Comparison of ENCODE assay signal across 24 cellular contexts in the genomic region with DNA sequence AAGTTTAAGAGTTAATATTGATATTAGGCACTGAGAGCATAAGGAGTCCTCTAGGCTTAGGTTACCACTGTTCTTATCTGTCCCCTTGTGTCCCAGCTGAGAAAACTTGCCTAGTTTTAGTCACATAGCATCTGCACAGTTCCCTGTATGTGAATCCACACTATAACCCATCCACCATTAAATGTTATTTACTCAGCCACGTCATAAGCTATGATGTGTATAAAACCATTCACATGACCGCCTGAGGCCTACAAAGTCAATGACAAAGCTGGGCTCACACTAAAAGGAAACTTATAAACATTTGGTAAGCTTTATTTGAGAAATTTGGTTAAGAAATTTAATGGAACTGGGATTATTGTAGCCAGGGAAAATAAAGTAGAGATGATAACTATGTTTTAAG. TPM values are rescaled to one million over a fixed set of nuclear protein-coding genes. Genes with fewer than 3 reads are reported as not detected.
DNase-seq lines count a peak whose midpoint lies in the region; ATAC-seq, FAIRE-seq and TF ChIP-seq lines count a peak whose summit lies in the region.
"Had no signal": no experiment of that assay in that cellular context is flagged by ENCODE, and none has a peak within 500 bp of the region (broad histone marks: within the 10 kb centered on the region; RNA-seq: fewer than 3 reads in every experiment).

No MANE protein-coding gene starts in this region.

- no peak overlapping the region for H3K4me2 ChIP-seq in HepG2 (ENCODE audit: low read depth, low read length)
- H3K4me2 ChIP-seq in endothelial cell of umbilical vein (ENCODE audit: insufficient read depth, low read length): no peak overlapping the region
- H3K4me2 ChIP-seq: A549, BLaER1 had no signal

- FAIRE-seq in HepG2 (lab: Jason Lieb, UNC): no peak
- FAIRE-seq in endothelial cell of umbilical vein (lab: Jason Lieb, UNC): no peak
- no peak for FAIRE-seq in GM12892 (lab: Jason Lieb, UNC)
- FAIRE-seq: A549, GM12878, GM19239, H1 had no signal

- TF ChIP-seq EP300 in HepG2 (IDR thresholded peaks at IDR 0.05; ENCODE audit: low read depth in 2 of 2, low read length in 2 of 2) (no peak), HepG2 (CRISPR knock-in tag; IDR thresholded peaks at IDR 0.05; ENCODE audit: borderline replicate concordance) (no peak)

- DNase-seq in HepG2 (ENCODE audit: low spot score) (no peak), right lobe of liver (no peak), Panc1 (ENCODE audit: low read depth, low spot score) (peak; percentile 43), endothelial cell of umbilical vein (ENCODE audit: low read depth, low spot score) (no peak), AG20443 (ENCODE audit: low spot score) (no peak), lower lobe of right lung (no peak), HK-2 (ENCODE audit: unreplicated experiment) (no peak), GM12892 (ENCODE audit: insufficient read length) (no peak)
- DNase-seq: CD4-positive, alpha-beta memory T cell; DMS153; DND-41; EL; IMR-90 had no signal

- H3K4me1 ChIP-seq in HepG2 (ENCODE audit: insufficient read depth, low read length): peaks cover 6% of the 10 kb centered on the region; the same call in 1 of the 2 replicates
- no peaks in the 10 kb centered on the region for H3K4me1 ChIP-seq in right lobe of liver
- H3K4me1 ChIP-seq in Panc1 (ENCODE audit: control insufficient read depth, insufficient read depth, low read length): no peaks in the 10 kb centered on the region
- H3K4me1 ChIP-seq in endothelial cell of umbilical vein (ENCODE audit: control insufficient read depth, extremely low read depth, insufficient read depth, low read length): peaks cover 20% of the 10 kb centered on the region
- H3K4me1 ChIP-seq in lower lobe of right lung: no peaks in the 10 kb centered on the region
- H3K4me1 ChIP-seq: A549, BLaER1, HAP-1 had no signal

- H4K20me1 ChIP-seq in HepG2 (ENCODE audit: insufficient read depth, low read length) (no peaks in the 10 kb centered on the region), endothelial cell of umbilical vein (replicated peaks; ENCODE audit: control insufficient read depth, extremely low read depth, insufficient read depth, low read length) (no peaks in the 10 kb centered on the region)
- H4K20me1 ChIP-seq: BLaER1 had no signal

- ATAC-seq in HepG2 (no peak), right lobe of liver (no peak), Panc1 (no peak), lower lobe of right lung (no peak)
- ATAC-seq: A549, GM12878 had no signal

- no peak for TF ChIP-seq RAD21 in HepG2 (CRISPR knock-in tag; IDR thresholded peaks at IDR 0.05)

- in situ Hi-C loops in HepG2 (cut with HindIII; ENCODE audit: extremely low pct_ligation_motif_present, low pct_unique_long_range_greater_than_20kb): loop anchor here (10.0 kb wide), 1 partner anchor 131 kb away; no protein-coding TSS in a partner anchor
- in situ Hi-C loops in Panc1 (cut with HindIII; ENCODE audit: low pct_unique_long_range_greater_than_20kb, low sequenced_read_pairs): no loop called here

- CTCF ChIA-PET in HepG2 (lab: Yijun Ruan, JAX; ENCODE audit: low intra/inter-chr PET ratio, low total read pairs) (no interaction called here), Panc1 (lab: Charles Lee) (no interaction called here), endothelial cell of umbilical vein (lab: Charles Lee) (interaction anchor here (1.4 kb wide), 1 partner anchor 13 kb away, joined by 3 read pairs; no protein-coding TSS in a partner anchor)

- dilution Hi-C loops in endothelial cell of umbilical vein (cut with MboI; ENCODE audit: extremely low pct_ligation_motif_present, low sequenced_read_pairs): no loop called here

- TF ChIP-seq CTCF in HepG2 (CRISPR knock-in tag; IDR thresholded peaks at IDR 0.05) (no peak), right lobe of liver (IDR thresholded peaks at IDR 0.05) (no peak), Panc1 (IDR thresholded peaks at IDR 0.05) (no peak), endothelial cell of umbilical vein (IDR thresholded peaks at IDR 0.05; ENCODE audit: extremely low read depth in 1 of 2, insufficient read depth in 1 of 2, low read depth in 1 of 2, low read length in 2 of 2) (no peak), lower lobe of right lung (IDR thresholded peaks at IDR 0.05) (no peak)

- H3K36me3 ChIP-seq in HepG2 (replicated peaks in 1 of 2; ENCODE audit: control insufficient read depth in 1 of 2, insufficient read depth in 2 of 2, low read length in 2 of 2): no peaks in the 10 kb centered on the region
- H3K36me3 ChIP-seq in right lobe of liver: no peaks in the 10 kb centered on the region
- no peaks in the 10 kb centered on the region for H3K36me3 ChIP-seq in Panc1 (ENCODE audit: control insufficient read depth, insufficient read depth, low read length)
- H3K36me3 ChIP-seq in endothelial cell of umbilical vein (ENCODE audit: control insufficient read depth in 2 of 2, extremely low read depth in 1 of 2, insufficient read depth in 2 of 2, low read length in 2 of 2): no peaks in the 10 kb centered on the region
- no peaks in the 10 kb centered on the region for H3K36me3 ChIP-seq in lower lobe of right lung
- H3K36me3 ChIP-seq: BLaER1, HAP-1 had no signal

- H3K27ac ChIP-seq in HepG2 (ENCODE audit: extremely low read length, insufficient read depth, low read length) (no peak overlapping the region), right lobe of liver (no peak overlapping the region), Panc1 (ENCODE audit: low read length) (no peak overlapping the region), endothelial cell of umbilical vein (ENCODE audit: insufficient read depth, low read depth, low read length) (no peak overlapping the region), lower lobe of right lung (no peak overlapping the region)
- H3K27ac ChIP-seq: 22Rv1, A549, BLaER1, HL-60 had no signal

- no TSS peak for BruUV-seq in HepG2 (replicated peaks; lab: Mats Ljungman, UMichigan)
- no TSS peak for BruUV-seq in Panc1 (replicated peaks; lab: Mats Ljungman, UMichigan)
- no TSS peak for BruUV-seq in endothelial cell of umbilical vein (replicated peaks; lab: Mats Ljungman, UMichigan)

- H3K79me2 ChIP-seq in HepG2 (ENCODE audit: insufficient read depth, low read length): no peaks in the 10 kb centered on the region
- no peaks in the 10 kb centered on the region for H3K79me2 ChIP-seq in endothelial cell of umbilical vein (ENCODE audit: control insufficient read depth, insufficient read depth, low read length)

- H3K9me3 ChIP-seq in HepG2 (ENCODE audit: low read length) (peaks cover 18% of the 10 kb centered on the region), right lobe of liver (peaks cover 0 to 5% (median 0%) of the 10 kb centered on the region in 4 donors), Panc1 (ENCODE audit: control insufficient read depth, insufficient read depth, low read depth, low read length) (peaks cover 5% of the 10 kb centered on the region; the same call in 1 of the 2 replicates), endothelial cell of umbilical vein (replicated peaks; ENCODE audit: control insufficient read depth, insufficient read depth, low read length) (no peaks in the 10 kb centered on the region), lower lobe of right lung (peaks cover 3% of the 10 kb centered on the region)
- H3K9me3 ChIP-seq: A549, HAP-1 had no signal

- 1% methylated on average over 2 of the region's 2 CpGs for WGBS in HepG2 (ENCODE audit: low lambda C conversion rate)
- WGBS in right lobe of liver (ENCODE audit: insufficient coverage, low coverage, low lambda C conversion rate, missing lambda C conversion rate): 52% methylated on average over 2 of the region's 2 CpGs

- H3K4me3 ChIP-seq in HepG2 (replicated peaks in 1 of 3; ENCODE audit: insufficient read depth in 1 of 3, low read depth in 2 of 3, low read length in 3 of 3): no peak overlapping the region
- no peak overlapping the region for H3K4me3 ChIP-seq in right lobe of liver
- no peak overlapping the region for H3K4me3 ChIP-seq in Panc1 (ENCODE audit: low read depth in 2 of 2, low read length in 2 of 2)
- H3K4me3 ChIP-seq in endothelial cell of umbilical vein (replicated peaks in 1 of 3; ENCODE audit: insufficient read depth in 1 of 3, low read depth in 1 of 3, low read length in 3 of 3): no peak overlapping the region
- H3K4me3 ChIP-seq in lower lobe of right lung: no peak overlapping the region
- H3K4me3 ChIP-seq: A549, BLaER1, GM12878, HAP-1 had no signal

- intact Hi-C loops in HepG2 (cut with micrococcal nuclease; ENCODE audit: unreplicated experiment): no loop called here
- intact Hi-C loops in right lobe of liver (cut with DNase I): no loop called here
- intact Hi-C loops in Panc1 (cut with micrococcal nuclease; ENCODE audit: unreplicated experiment): no loop called here
- intact Hi-C loops in endothelial cell of umbilical vein (cut with micrococcal nuclease): no loop called here
- intact Hi-C loops in lower lobe of right lung (cut with DNase I): no loop called here

- no peaks in the 10 kb centered on the region for H3K9me1 ChIP-seq in endothelial cell of umbilical vein (replicated peaks; ENCODE audit: control insufficient read depth, extremely low read depth, insufficient read depth, low read length)

- POLR2A ChIA-PET in HepG2 (lab: Yijun Ruan, JAX): no interaction called here
- POLR2A ChIA-PET in Panc1 (lab: Charles Lee): no interaction called here
- POLR2A ChIA-PET in endothelial cell of umbilical vein (lab: Charles Lee): no interaction called here

- no peak overlapping the region for H2AFZ ChIP-seq in HepG2 (ENCODE audit: low read length)
- H2AFZ ChIP-seq in endothelial cell of umbilical vein (ENCODE audit: low read depth, low read length): peak overlapping the region; percentile 67

- H3K9ac ChIP-seq in HepG2 (ENCODE audit: insufficient read depth, low read depth, low read length) (no peak overlapping the region), endothelial cell of umbilical vein (replicated peaks; ENCODE audit: extremely low read depth, insufficient read depth, low read length) (no peak overlapping the region)
- H3K9ac ChIP-seq: BLaER1 had no signal

- TF ChIP-seq POLR2A in HepG2 (IDR thresholded peaks at IDR 0.05; ENCODE audit: insufficient read depth in 1 of 2, low read depth in 2 of 2, low read length in 2 of 2) (no peak), right lobe of liver (IDR thresholded peaks at IDR 0.05) (no peak), endothelial cell of umbilical vein (IDR thresholded peaks at IDR 0.05; ENCODE audit: low read depth, low read length) (no peak), GM12892 (IDR thresholded peaks at IDR 0.05; ENCODE audit: low read depth, low read length) (no peak)

- no peaks in the 10 kb centered on the region for H3K27me3 ChIP-seq in HepG2 (ENCODE audit: control insufficient read depth in 1 of 2, insufficient read depth in 2 of 2, low read length in 2 of 2)
- H3K27me3 ChIP-seq in right lobe of liver: no peaks in the 10 kb centered on the region
- H3K27me3 ChIP-seq in Panc1 (ENCODE audit: control insufficient read depth, insufficient read depth, low read length): no peaks in the 10 kb centered on the region
- H3K27me3 ChIP-seq in endothelial cell of umbilical vein (ENCODE audit: control insufficient read depth in 2 of 2, insufficient read depth in 2 of 2, low read length in 2 of 2): no peaks in the 10 kb centered on the region
- no peaks in the 10 kb centered on the region for H3K27me3 ChIP-seq in lower lobe of right lung (ENCODE audit: low read depth)
- H3K27me3 ChIP-seq: BLaER1 had no signal

RNA-seq across cellular contexts. Expression of a gene that starts 59.2 kb away (rescaled TPM):
- total RNA-seq in HepG2 (2016; rRNA removed; fragmentation: Illumina TruSeq; extraction: Trizol) (not detected in 2 replicates), right lobe of liver (not detected), Panc1 (2021; ENCODE audit: unreplicated experiment) (not detected), endothelial cell of umbilical vein (not detected in 2 replicates), lower lobe of right lung (not detected)
- not detected in 2 replicates for total RNA-seq in HepG2 (2016; cell fraction: cytosol; rRNA removed; fragmentation: Illumina TruSeq; extraction: Trizol; ENCODE audit: low read depth)
- total RNA-seq in HepG2 (2016; cell fraction: insoluble cytoplasmic fraction; rRNA removed; fragmentation: Illumina TruSeq; extraction: Trizol): not detected in 2 replicates
- total RNA-seq in HepG2 (2016; cell fraction: membrane; rRNA removed; fragmentation: Illumina TruSeq; extraction: Trizol): not detected in 2 replicates
- total RNA-seq in HepG2 (2016; cell fraction: nucleus; rRNA removed; fragmentation: Illumina TruSeq; extraction: Trizol): not detected in 2 replicates
- polyA plus RNA-seq in HepG2 (2011; rRNA removed) (not detected in 2 replicates), endothelial cell of umbilical vein (not detected in 2 replicates)
- not detected in 2 replicates for polyA plus RNA-seq in HepG2 (2011; cell fraction: cytosol; rRNA removed)
- not detected in 2 replicates for polyA plus RNA-seq in HepG2 (2011; cell fraction: nucleus; rRNA removed)
- not detected in 2 replicates for polyA plus RNA-seq in HepG2 (2012)
- not detected in 2 replicates for polyA plus RNA-seq in HepG2 (2016; cell fraction: cytosol; fragmentation: Illumina TruSeq; extraction: Trizol; ENCODE audit: low read depth)
- not detected in 2 replicates for polyA plus RNA-seq in HepG2 (2016; cell fraction: insoluble cytoplasmic fraction; fragmentation: Illumina TruSeq; extraction: Trizol; ENCODE audit: low read depth)
- not detected in 2 replicates for polyA plus RNA-seq in HepG2 (2016; cell fraction: membrane; fragmentation: Illumina TruSeq; extraction: Trizol; ENCODE audit: low read depth)
- not detected in 2 replicates for polyA plus RNA-seq in HepG2 (2016; cell fraction: nucleus; fragmentation: Illumina TruSeq; extraction: Trizol; ENCODE audit: insufficient read depth, low read depth)
- 0.10 TPM in 1 of 2 replicates, not detected in the other for polyA minus RNA-seq in HepG2 (2011; rRNA and poly(A)+ RNA removed; ENCODE audit: low replicate concordance)
- polyA minus RNA-seq in HepG2 (2011; cell fraction: cytosol; rRNA and poly(A)+ RNA removed): not detected in 2 replicates
- not detected in 2 replicates for polyA minus RNA-seq in HepG2 (2011; cell fraction: nucleus; rRNA and poly(A)+ RNA removed)
- not detected for polyA plus RNA-seq in Panc1 (2012; ENCODE audit: insufficient read length)
- not detected in 2 replicates for polyA plus RNA-seq in endothelial cell of umbilical vein (2011; cell fraction: cytosol; rRNA removed)
- polyA plus RNA-seq in endothelial cell of umbilical vein (2011; cell fraction: nucleus; rRNA removed): not detected in 2 replicates
- not detected in 2 replicates for polyA plus RNA-seq in endothelial cell of umbilical vein (2012)
- not detected in 2 replicates for polyA minus RNA-seq in endothelial cell of umbilical vein
- not detected for polyA minus RNA-seq in endothelial cell of umbilical vein (2011; cell fraction: cytosol; rRNA and poly(A)+ RNA removed)
- not detected in 2 replicates for polyA minus RNA-seq in endothelial cell of umbilical vein (2011; cell fraction: nucleus; rRNA and poly(A)+ RNA removed)
- polyA plus RNA-seq in GM12892 (2012; ENCODE audit: missing spikeins): not detected
- total RNA-seq: CD4-positive, alpha-beta memory T cell; G401; GM12878; H1; HT1080; IMR-90 had no signal
- polyA plus RNA-seq: A549; CD14-positive monocyte; CD4-positive, alpha-beta memory T cell; GM12878; H1; IMR-90 had no signal
